Comparison of ENCODE assay signal across 31 cellular contexts in genomic region chr1:89943846-89944781, GRCh38. TPM values are rescaled to one million over a fixed set of nuclear protein-coding genes. Genes with fewer than 3 reads are reported as not detected.
DNase-seq lines count a peak whose midpoint lies in the region; ATAC-seq and TF ChIP-seq lines count a peak whose summit lies in the region.
"Had no signal": no experiment of that assay in that cellular context is flagged by ENCODE, and none has a peak within 500 bp of the region (broad histone marks: within the 10 kb centered on the region; RNA-seq: fewer than 3 reads in every experiment).

No MANE protein-coding gene starts in this region.

- H3K4me1 ChIP-seq in smooth muscle cell (ENCODE audit: low read depth) = peaks cover 21% of the 10 kb centered on the region
- H3K4me1 ChIP-seq: psoas muscle had no signal

- no peak for TF ChIP-seq CTCF in smooth muscle cell (IDR thresholded peaks at IDR 0.05; ENCODE audit: borderline replicate concordance, insufficient read depth, poor library complexity, severe bottlenecking)

- H3K4me3 Mint-ChIP-seq in dendritic cell treated with granulocyte-macrophage colony-stimulating factor and Interleukin-4, amounts not matched to agents 40 ng/mL and 50 ng/mL, for 4 days = no peak overlapping the region
- H3K4me3 Mint-ChIP-seq in activated T-cell treated with anti-CD3 and anti-CD28 coated beads, Interleukin-2, amount 50 U/mL, for 72 hours = no peak overlapping the region
- H3K4me3 Mint-ChIP-seq: activated naive CD8-positive, alpha-beta T cell; CD4-positive, CD25-positive, alpha-beta regulatory T cell; T-cell had no signal

- H3K27ac ChIP-seq in smooth muscle cell (ENCODE audit: low read depth) = peak overlapping the region; percentile 57
- H3K27ac ChIP-seq: 22Rv1, psoas muscle, skin epidermis, thoracic aorta, WERI-Rb-1 had no signal

- peaks cover 8% of the 10 kb centered on the region for H3K36me3 Mint-ChIP-seq in dendritic cell treated with granulocyte-macrophage colony-stimulating factor and Interleukin-4, amounts not matched to agents 40 ng/mL and 50 ng/mL, for 4 days (ENCODE audit: low read depth)
- H3K36me3 Mint-ChIP-seq in activated T-cell treated with anti-CD3 and anti-CD28 coated beads, Interleukin-2, amount 50 U/mL, for 72 hours (ENCODE audit: insufficient read depth in 2 of 2) = no peaks in the 10 kb centered on the region
- H3K36me3 Mint-ChIP-seq: CD4-positive, CD25-positive, alpha-beta regulatory T cell had no signal

- no peaks in the 10 kb centered on the region for H3K36me3 ChIP-seq in smooth muscle cell (ENCODE audit: low read depth)
- H3K36me3 ChIP-seq: HAP-1, thoracic aorta, WERI-Rb-1 had no signal

- H3K4me1 Mint-ChIP-seq in dendritic cell treated with granulocyte-macrophage colony-stimulating factor and Interleukin-4, amounts not matched to agents 40 ng/mL and 50 ng/mL, for 4 days (ENCODE audit: low read depth) = peaks cover 51% of the 10 kb centered on the region
- H3K4me1 Mint-ChIP-seq in activated T-cell treated with anti-CD3 and anti-CD28 coated beads, Interleukin-2, amount 50 U/mL, for 72 hours (ENCODE audit: low read depth) = peaks cover 8% of the 10 kb centered on the region
- H3K4me1 Mint-ChIP-seq: T-cell had no signal

- no peak overlapping the region for H3K4me2 ChIP-seq in smooth muscle cell

- H3F3A ChIP-seq in smooth muscle cell (ENCODE audit: low read depth) = peaks cover 8% of the 10 kb centered on the region

- H3K27ac Mint-ChIP-seq in dendritic cell treated with granulocyte-macrophage colony-stimulating factor and Interleukin-4, amounts not matched to agents 40 ng/mL and 50 ng/mL, for 4 days = peak overlapping the region; percentile 78
- no peak overlapping the region for H3K27ac Mint-ChIP-seq in activated T-cell treated with anti-CD3 and anti-CD28 coated beads, Interleukin-2, amount 50 U/mL, for 72 hours
- H3K27ac Mint-ChIP-seq: activated naive CD8-positive, alpha-beta T cell; T-cell had no signal

- no peak overlapping the region for H3K9ac ChIP-seq in smooth muscle cell (ENCODE audit: low read depth)

- H3K9me3 Mint-ChIP-seq in dendritic cell treated with granulocyte-macrophage colony-stimulating factor and Interleukin-4, amounts not matched to agents 40 ng/mL and 50 ng/mL, for 4 days = no peaks in the 10 kb centered on the region
- H3K9me3 Mint-ChIP-seq in activated T-cell treated with anti-CD3 and anti-CD28 coated beads, Interleukin-2, amount 50 U/mL, for 72 hours = no peaks in the 10 kb centered on the region
- H3K9me3 Mint-ChIP-seq: T-cell had no signal

- no peak overlapping the region for H3K4me3 ChIP-seq in smooth muscle cell
- H3K4me3 ChIP-seq: HAP-1, psoas muscle, skin epidermis, thoracic aorta had no signal

- H3K27me3 Mint-ChIP-seq in dendritic cell treated with granulocyte-macrophage colony-stimulating factor and Interleukin-4, amounts not matched to agents 40 ng/mL and 50 ng/mL, for 4 days = no peaks in the 10 kb centered on the region
- no peaks in the 10 kb centered on the region for H3K27me3 Mint-ChIP-seq in activated T-cell treated with anti-CD3 and anti-CD28 coated beads, Interleukin-2, amount 50 U/mL, for 72 hours (ENCODE audit: low read depth)
- H3K27me3 Mint-ChIP-seq: activated naive CD8-positive, alpha-beta T cell; CD4-positive, CD25-positive, alpha-beta regulatory T cell; T-cell had no signal

- H3K27me3 ChIP-seq in smooth muscle cell (ENCODE audit: low read depth) = no peaks in the 10 kb centered on the region

- intact Hi-C loops in dendritic cell treated with granulocyte-macrophage colony-stimulating factor and Interleukin-4, amounts not matched to agents 40 ng/mL and 50 ng/mL, for 4 days (cut with micrococcal nuclease) = loop anchor here (5.0 kb wide), 1 partner anchor 33 kb away; no protein-coding TSS in a partner anchor
- intact Hi-C loops in left colon (cut with DNase I, micrococcal nuclease) = no loop called here

- 62% methylated on average over 5 of the region's 5 CpGs for WGBS in smooth muscle cell (ENCODE audit: low lambda C conversion rate)

- no peak overlapping the region for H2AFZ ChIP-seq in smooth muscle cell (ENCODE audit: low read depth)

- no peaks in the 10 kb centered on the region for H4K20me1 ChIP-seq in smooth muscle cell (ENCODE audit: low read depth)

- DNase-seq in NCI-H2227 treated with DMSO at 0.1 percent for 48 hours (lab: John Stamatoyannopoulos, UW) (peak; percentile 5), NCI-H2227 (lab: John Stamatoyannopoulos, UW; ENCODE audit: unreplicated experiment) (no peak), left colon (no peak), smooth muscle cell (lab: John Stamatoyannopoulos, UW; ENCODE audit: unreplicated experiment) (no peak), HuH-7 (ENCODE audit: low spot score) (no peak)
- DNase-seq in stimulated activated naive CD4-positive, alpha-beta T cell treated with Interleukin-2 at 50 U/mL for 16 hours (lab: John Stamatoyannopoulos, UW) = no peak
- no peak for DNase-seq in activated T-cell treated with anti-CD3 and anti-CD28 coated beads, Interleukin-2, amount 50 U/mL, for 72 hours
- DNase-seq: activated CD4-positive, alpha-beta T cell treated with anti-CD3 and anti-CD28 coated beads for 4 hours; activated CD8-positive, alpha-beta memory T cell treated with anti-CD3 and anti-CD28 coated beads for 24 hours; activated effector memory CD4-positive, alpha-beta T cell treated with Interleukin-2 at 50 U/mL for 16 hours; CD4-positive, CD25-positive, alpha-beta regulatory T cell; DMS79 treated with DMSO at 0.1 percent for 48 hours; GF-D8; left ventricle myocardium superior; mesendoderm; NCI-H1105 treated with DMSO at 0.1 percent for 48 hours; NCI-H2029; NCI-H226; NCI-H748 treated with DMSO at 0.1 percent for 48 hours; nucleus accumbens; psoas muscle; RPMI8226; stimulated activated naive CD8-positive, alpha-beta T cell treated with anti-CD3 and anti-CD28 coated beads, Interleukin-15, Interleukin-2, amounts not matched to agents 100 U/mL and 50 U/mL, for 24 hours; T-cell; WERI-Rb-1 had no signal

- no peaks in the 10 kb centered on the region for H3K9me3 ChIP-seq in smooth muscle cell (replicated peaks; ENCODE audit: low read depth)
- H3K9me3 ChIP-seq: HAP-1, psoas muscle, thoracic aorta had no signal

- ATAC-seq in left colon = peak; percentile 47
- no peak for ATAC-seq in activated T-cell treated with anti-CD3 and anti-CD28 coated beads, Interleukin-2, amount 50 U/mL, for 72 hours (replicated peaks in 1 of 2)
- ATAC-seq: psoas muscle; stimulated activated naive CD8-positive, alpha-beta T cell treated with anti-CD3 and anti-CD28 coated beads, Interleukin-15, Interleukin-2, amounts not matched to agents 100 U/mL and 50 U/mL, for 24 hours; T-cell had no signal

- H3K79me2 ChIP-seq in smooth muscle cell (ENCODE audit: low read depth) = no peaks in the 10 kb centered on the region

RNA-seq across cellular contexts. Expression of gene ZNF326, which starts 50.8 kb away (rescaled TPM):
- total RNA-seq in left colon (10 to 100 TPM; 28.7 to 29.8 TPM), smooth muscle cell (11.3 and 12.8 TPM in 2 replicates)
- 7.7 and 11.9 TPM in 2 replicates for polyA plus RNA-seq in smooth muscle cell
- total RNA-seq in activated T-cell treated with anti-CD3 and anti-CD28 coated beads, Interleukin-2, amount 50 U/mL, for 72 hours = 10 to 100 TPM; 16.4 to 20.3 TPM
